Comparison of ENCODE assay signal across 26 cellular contexts in the genomic region with DNA sequence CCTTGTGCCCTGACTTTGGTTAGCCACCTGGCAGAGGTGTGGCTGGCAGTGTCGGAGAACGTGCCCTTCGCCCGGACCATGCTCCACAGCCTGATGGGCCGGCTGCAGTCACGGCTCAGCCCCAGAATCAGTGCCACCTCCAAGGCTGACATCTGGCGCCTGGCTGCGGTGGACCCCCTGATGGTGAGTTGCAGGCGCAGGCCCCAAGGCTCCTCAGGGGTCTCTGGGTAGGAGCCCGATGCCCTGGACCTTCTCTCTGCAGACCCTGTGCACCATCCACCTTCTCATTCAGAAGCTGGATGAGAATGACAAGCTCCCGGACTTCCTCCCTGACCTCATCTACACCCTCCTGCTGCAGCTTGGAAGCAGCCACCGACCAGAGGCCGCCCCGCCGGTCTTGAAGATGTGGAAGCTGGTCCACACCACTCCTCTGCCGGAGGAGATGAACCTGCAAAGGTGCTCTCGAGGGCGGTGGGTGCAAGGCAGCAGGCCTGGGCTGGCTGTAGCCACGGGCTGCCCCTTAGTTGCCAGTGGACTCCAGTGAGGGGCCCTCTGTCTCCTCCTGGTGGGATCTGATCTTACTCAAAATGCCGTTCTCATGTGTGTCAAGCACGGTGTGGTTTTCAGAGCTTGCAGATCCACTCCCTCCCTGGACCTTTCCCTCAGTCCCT. TPM values are rescaled to one million over a fixed set of nuclear protein-coding genes. Genes with fewer than 3 reads are reported as not detected.
DNase-seq lines count a peak whose midpoint lies in the region; ATAC-seq and TF ChIP-seq lines count a peak whose summit lies in the region.
"Had no signal": no experiment of that assay in that cellular context is flagged by ENCODE, and none has a peak within 500 bp of the region (broad histone marks: within the 10 kb centered on the region; RNA-seq: fewer than 3 reads in every experiment).

No MANE protein-coding gene starts in this region.

- TF ChIP-seq EP300 in upper lobe of left lung (IDR thresholded peaks at IDR 0.05), result no peak

- TF ChIP-seq POLR2A in upper lobe of left lung (IDR thresholded peaks at IDR 0.05), result no peak

- no peak overlapping the region for H3K4me3 Mint-ChIP-seq in activated CD8-positive, alpha-beta memory T cell treated with anti-CD3 and anti-CD28 coated beads, Interleukin-2, amount 10 ng/mL, durations not matched to agents 7 days and 5 days
- H3K4me3 Mint-ChIP-seq: activated CD4-positive, alpha-beta T cell treated with anti-CD3 and anti-CD28 coated beads for 36 hours; stimulated activated naive CD8-positive, alpha-beta T cell treated with anti-CD3 and anti-CD28 coated beads, Interleukin-15, Interleukin-2, amounts not matched to agents 100 ng/mL and 50 ng/mL, for 24 hours; T-cell had no signal

- H3K9me3 ChIP-seq in osteoblast (ENCODE audit: low read depth, low read length) (no peaks in the 10 kb centered on the region), upper lobe of left lung (peaks cover 0 to 3% (median 0%) of the 10 kb centered on the region in 4 donors)
- H3K9me3 ChIP-seq: BLaER1, ovary, right atrium auricular region, SJSA1, tibial nerve had no signal

- no peaks in the 10 kb centered on the region for H3K4me1 ChIP-seq in osteoblast (ENCODE audit: insufficient read depth, low read length)
- no peaks in the 10 kb centered on the region for H3K4me1 ChIP-seq in upper lobe of left lung
- H3K4me1 ChIP-seq: right atrium auricular region, SJSA1, tibial nerve had no signal

- peaks cover 10% of the 10 kb centered on the region for H3K27me3 Mint-ChIP-seq in activated CD8-positive, alpha-beta memory T cell treated with anti-CD3 and anti-CD28 coated beads, Interleukin-2, amount 10 ng/mL, durations not matched to agents 7 days and 5 days
- H3K27me3 Mint-ChIP-seq: stimulated activated naive CD8-positive, alpha-beta T cell treated with anti-CD3 and anti-CD28 coated beads, Interleukin-15, Interleukin-2, amounts not matched to agents 100 ng/mL and 50 ng/mL, for 24 hours had no signal

- no peaks in the 10 kb centered on the region for H3K9me3 Mint-ChIP-seq in activated CD8-positive, alpha-beta memory T cell treated with anti-CD3 and anti-CD28 coated beads, Interleukin-2, amount 10 ng/mL, durations not matched to agents 7 days and 5 days (ENCODE audit: low read depth)
- H3K9me3 Mint-ChIP-seq: stimulated activated naive CD8-positive, alpha-beta T cell treated with anti-CD3 and anti-CD28 coated beads, Interleukin-15, Interleukin-2, amounts not matched to agents 100 ng/mL and 50 ng/mL, for 24 hours; T-cell had no signal

- H3K4me1 Mint-ChIP-seq in activated CD8-positive, alpha-beta memory T cell treated with anti-CD3 and anti-CD28 coated beads, Interleukin-2, amount 10 ng/mL, durations not matched to agents 7 days and 5 days, result no peaks in the 10 kb centered on the region
- H3K4me1 Mint-ChIP-seq: activated CD4-positive, alpha-beta T cell treated with anti-CD3 and anti-CD28 coated beads for 36 hours had no signal

- no peaks in the 10 kb centered on the region for H4K20me1 ChIP-seq in osteoblast (ENCODE audit: insufficient read depth, low read length)
- H4K20me1 ChIP-seq: BLaER1 had no signal

- H3K4me3 ChIP-seq in osteoblast (ENCODE audit: insufficient read depth, low read length) (no peak overlapping the region), upper lobe of left lung (no peak overlapping the region)
- H3K4me3 ChIP-seq: BLaER1, GM12878, ovary, right atrium auricular region, SJSA1, tibial nerve had no signal

- peak; percentile 36 for DNase-seq in activated CD8-positive, alpha-beta memory T cell treated with anti-CD3 and anti-CD28 coated beads, Interleukin-2, amount 50 U/mL, for 48 hours
- DNase-seq in activated CD8-positive, alpha-beta memory T cell treated with anti-CD3 and anti-CD28 coated beads, Interleukin-2, amount 10 ng/mL, durations not matched to agents 7 days and 5 days, result no peak
- DNase-seq in ecto neural progenitor cell (ENCODE audit: low spot score) (peak; percentile 42), osteoblast (ENCODE audit: insufficient read length, low spot score, missing footprints) (peak; percentile 19), upper lobe of left lung (peak; percentile 19 to 72), NCI-H146 treated with DMSO at 0.1 percent for 48 hours (lab: John Stamatoyannopoulos, UW; ENCODE audit: unreplicated experiment) (no peak), midbrain (lab: John Stamatoyannopoulos, UW) (no peak)
- DNase-seq: activated CD4-positive, alpha-beta T cell treated with anti-CD3 and anti-CD28 coated beads for 36 hours; cerebellar nuclear complex; COR-L47; effector CD4-positive, alpha-beta T cell; mesenchymal stem cell; NCI-H187; NCI-H526; ovary; stimulated activated CD4-positive, alpha-beta T cell treated with anti-CD3 and anti-CD28 coated beads, Interleukin-15, amount 100 ng/mL, for 24 hours had no signal

- peaks cover 3% of the 10 kb centered on the region for H3K27me3 ChIP-seq in osteoblast (ENCODE audit: insufficient read depth, low read length)
- no peaks in the 10 kb centered on the region for H3K27me3 ChIP-seq in upper lobe of left lung
- H3K27me3 ChIP-seq: BLaER1, ovary, right atrium auricular region, SJSA1, tibial nerve had no signal

- H2AFZ ChIP-seq in osteoblast (ENCODE audit: low read length), result no peak overlapping the region

- no peak for ATAC-seq in activated CD8-positive, alpha-beta memory T cell treated with anti-CD3 and anti-CD28 coated beads, Interleukin-2, amount 10 ng/mL, durations not matched to agents 7 days and 5 days
- ATAC-seq in upper lobe of left lung (ENCODE audit: low FRiP score in 2 of 2) (no peak), GM19324 (IDR thresholded peaks at IDR 0.05; ENCODE audit: low FRiP score, unreplicated experiment) (no peak)
- ATAC-seq: activated CD4-positive, alpha-beta T cell treated with anti-CD3 and anti-CD28 coated beads for 36 hours; GM12878; T-cell had no signal

- H3K4me2 ChIP-seq in osteoblast (ENCODE audit: insufficient read depth, low read length), result no peak overlapping the region

- H3K36me3 Mint-ChIP-seq in activated CD8-positive, alpha-beta memory T cell treated with anti-CD3 and anti-CD28 coated beads, Interleukin-2, amount 10 ng/mL, durations not matched to agents 7 days and 5 days, result no peaks in the 10 kb centered on the region
- H3K36me3 Mint-ChIP-seq: T-cell had no signal

- H3K27ac ChIP-seq in osteoblast (ENCODE audit: low read depth, low read length), result no peak overlapping the region
- H3K27ac ChIP-seq in upper lobe of left lung, result no peak overlapping the region
- H3K27ac ChIP-seq: ovary, right atrium auricular region, SJSA1, tibial nerve had no signal

- WGBS in upper lobe of left lung, 2 donors, result 87 to 92% methylated on average over 7 to 18 of the region's 21 CpGs

- H3K27ac Mint-ChIP-seq in activated CD8-positive, alpha-beta memory T cell treated with anti-CD3 and anti-CD28 coated beads, Interleukin-2, amount 10 ng/mL, durations not matched to agents 7 days and 5 days, result no peak overlapping the region
- H3K27ac Mint-ChIP-seq: activated CD4-positive, alpha-beta T cell treated with anti-CD3 and anti-CD28 coated beads for 36 hours; stimulated activated naive CD8-positive, alpha-beta T cell treated with anti-CD3 and anti-CD28 coated beads, Interleukin-15, Interleukin-2, amounts not matched to agents 100 ng/mL and 50 ng/mL, for 24 hours; T-cell had no signal

- TF ChIP-seq CTCF in osteoblast (IDR thresholded peaks at IDR 0.05; ENCODE audit: extremely low read depth, low read depth, low read length), result no peak
- TF ChIP-seq CTCF in upper lobe of left lung (IDR thresholded peaks at IDR 0.05), result no peak

- CTCF ChIA-PET in activated CD8-positive, alpha-beta memory T cell treated with anti-CD3 and anti-CD28 coated beads, Interleukin-2, amount 10 ng/mL, durations not matched to agents 7 days and 5 days (lab: Charles Lee), result no interaction called here

- H3K36me3 ChIP-seq in osteoblast (ENCODE audit: insufficient read depth, low read length), result no peaks in the 10 kb centered on the region
- no peaks in the 10 kb centered on the region for H3K36me3 ChIP-seq in upper lobe of left lung
- H3K36me3 ChIP-seq: BLaER1, ovary, right atrium auricular region, SJSA1, tibial nerve had no signal

- no peaks in the 10 kb centered on the region for H3K79me2 ChIP-seq in osteoblast (ENCODE audit: insufficient read depth, low read length)

RNA-seq across cellular contexts. Expression of a gene that starts 32.1 kb away (rescaled TPM):
- 100 to 1,000 TPM; 111 to 145 TPM for total RNA-seq in activated CD8-positive, alpha-beta memory T cell treated with anti-CD3 and anti-CD28 coated beads, Interleukin-2, amount 10 ng/mL, durations not matched to agents 7 days and 5 days
- 2.9 and 3.5 TPM in 2 replicates for total RNA-seq in osteoblast
- total RNA-seq in upper lobe of left lung, result 1 to 10 TPM in 4 of 6 donors, under 1 TPM in 1, not detected in 1; 0.98 to 3.2 (median 1.3) TPM

RNA-seq across cellular contexts. Expression of a gene that starts 44.1 kb away (rescaled TPM):
- not detected for total RNA-seq in activated CD8-positive, alpha-beta memory T cell treated with anti-CD3 and anti-CD28 coated beads, Interleukin-2, amount 10 ng/mL, durations not matched to agents 7 days and 5 days
- not detected in 2 replicates for total RNA-seq in osteoblast
- total RNA-seq in upper lobe of left lung, result not detected
- total RNA-seq: activated CD4-positive, alpha-beta T cell treated with anti-CD3 and anti-CD28 coated beads for 36 hours; epithelial cell of proximal tubule; GM12878; LHCN-M2; ovary; right atrium auricular region; SJSA1; T-cell; tibial nerve had no signal

Comparison
In these comparisons a context has a peak if more than half of its experiments do, and no peak if none do; other contexts are left out.
1. DNase-seq: peak in activated CD8-positive, alpha-beta memory T cell treated with anti-CD3 and anti-CD28 coated beads, Interleukin-2, amount 50 U/mL, for 48 hours (single experiment), ecto neural progenitor cell (single experiment), osteoblast (single experiment) and upper lobe of left lung (2 of 2); none in activated CD8-positive, alpha-beta memory T cell treated with anti-CD3 and anti-CD28 coated beads, Interleukin-2, amount 10 ng/mL, durations not matched to agents 7 days and 5 days (single experiment), NCI-H146 treated with DMSO at 0.1 percent for 48 hours (single experiment) and midbrain (single experiment).
2. RNA of a gene that starts 32.1 kb away (total RNA-seq): 111 to 145 TPM in activated CD8-positive, alpha-beta memory T cell treated with anti-CD3 and anti-CD28 coated beads, Interleukin-2, amount 10 ng/mL, durations not matched to agents 7 days and 5 days; 2.9 to 3.5 TPM in osteoblast and 0.98 to 3.2 TPM in upper lobe of left lung; every median in the first group is over 10 times any median in the second.